1 cellular context compared by ENCODE assay signal in genomic region chr10:111475720-111476119, GRCh38.
TF ChIP-seq lines count a peak whose summit lies in the region.

No MANE protein-coding gene starts in this region.

TF ChIP-seq in HepG2, 621 proteins besides CTCF, POLR2A, EP300 and RAD21 (continued from another document and continues in another):
- TF ChIP-seq ZNF800 (CRISPR knock-in tag; IDR thresholded peaks at IDR 0.05) (no peak), ZSCAN25 (CRISPR knock-in tag; IDR thresholded peaks at IDR 0.05) (no peak), ZBED4 (CRISPR knock-in tag; IDR thresholded peaks at IDR 0.05; ENCODE audit: borderline replicate concordance) (no peak), GATAD1 (CRISPR knock-in tag; IDR thresholded peaks at IDR 0.05) (peak; percentile 38; the same call in 1 of the 2 replicates), SP4 (CRISPR knock-in tag; IDR thresholded peaks at IDR 0.05) (no peak), ZNF101 (CRISPR knock-in tag; IDR thresholded peaks at IDR 0.05; ENCODE audit: borderline replicate concordance, low read depth) (no peak), MED1 (CRISPR knock-in tag; IDR thresholded peaks at IDR 0.05) (peak; percentile 64; the same call in 1 of the 2 replicates), LBX2 (CRISPR knock-in tag; IDR thresholded peaks at IDR 0.05; ENCODE audit: borderline replicate concordance) (no peak), CREB1 (IDR thresholded peaks at IDR 0.05) (no peak), CREB1 (CRISPR knock-in tag; IDR thresholded peaks at IDR 0.05) (peak; percentile 59; the same call in 1 of the 2 replicates), ZNF550 (CRISPR knock-in tag; IDR thresholded peaks at IDR 0.05; ENCODE audit: borderline replicate concordance) (no peak), NR2F6 (IDR thresholded peaks at IDR 0.05) (peak; percentile 62; the same call in 1 of the 2 replicates), NR2F6 (CRISPR knock-in tag; IDR thresholded peaks at IDR 0.05) (peak; percentile 55; the same call in 1 of the 2 replicates), MAFG (CRISPR knock-in tag; IDR thresholded peaks at IDR 0.05) (no peak), KAT2B (IDR thresholded peaks at IDR 0.05; ENCODE audit: borderline replicate concordance, low read depth, low read length) (no peak), REST (IDR thresholded peaks at IDR 0.05; ENCODE audit: borderline replicate concordance in 1 of 2, low read depth in 1 of 2, low read length in 2 of 2) (peak in 1 of 2 experiments; percentile 62; a peak in 1 of 4 replicates), ZNF646 (CRISPR knock-in tag; IDR thresholded peaks at IDR 0.05) (no peak), ZNF121 (CRISPR knock-in tag; IDR thresholded peaks at IDR 0.05) (no peak), ZNF253 (CRISPR knock-in tag; IDR thresholded peaks at IDR 0.05; ENCODE audit: borderline replicate concordance) (no peak), ZHX1 (CRISPR knock-in tag; IDR thresholded peaks at IDR 0.05; ENCODE audit: low read depth) (no peak), SAP130 (CRISPR knock-in tag; IDR thresholded peaks at IDR 0.05; ENCODE audit: low read depth) (no peak), ZNF788 (CRISPR knock-in tag; IDR thresholded peaks at IDR 0.05; ENCODE audit: borderline replicate concordance) (no peak), TCF7L2 (IDR thresholded peaks at IDR 0.05; ENCODE audit: low read depth, low read length) (peak; percentile 47; the same call in 1 of the 2 replicates), MLLT10 (CRISPR knock-in tag; IDR thresholded peaks at IDR 0.05) (no peak), ZFP62 (CRISPR knock-in tag; IDR thresholded peaks at IDR 0.05) (no peak), ZNF577 (CRISPR knock-in tag; IDR thresholded peaks at IDR 0.05; ENCODE audit: borderline replicate concordance, low read depth) (no peak), CC2D1A (CRISPR knock-in tag; IDR thresholded peaks at IDR 0.05) (no peak), SKIL (CRISPR knock-in tag; IDR thresholded peaks at IDR 0.05; ENCODE audit: borderline replicate concordance) (peak; percentile 90), SIN3B (IDR thresholded peaks at IDR 0.05; ENCODE audit: low read length) (no peak), ZNF83 (CRISPR knock-in tag; IDR thresholded peaks at IDR 0.05; ENCODE audit: borderline replicate concordance) (no peak), IKZF4 (CRISPR knock-in tag; IDR thresholded peaks at IDR 0.05; ENCODE audit: borderline replicate concordance, low read depth, not compliant biosample characterization) (no peak), FOXC1 (CRISPR knock-in tag; IDR thresholded peaks at IDR 0.05; ENCODE audit: borderline replicate concordance) (no peak), ZNF672 (CRISPR knock-in tag; IDR thresholded peaks at IDR 0.05) (no peak), ZNF275 (CRISPR knock-in tag; IDR thresholded peaks at IDR 0.05; ENCODE audit: borderline replicate concordance) (no peak), ZMAT3 (CRISPR knock-in tag; conservative IDR thresholded peaks at IDR 0.05) (no peak), KAT8 (CRISPR knock-in tag; IDR thresholded peaks at IDR 0.05) (peak; percentile 56; the same call in 1 of the 2 replicates)
